Comparison of ENCODE assay signal across 1 cellular context in the genomic region with DNA sequence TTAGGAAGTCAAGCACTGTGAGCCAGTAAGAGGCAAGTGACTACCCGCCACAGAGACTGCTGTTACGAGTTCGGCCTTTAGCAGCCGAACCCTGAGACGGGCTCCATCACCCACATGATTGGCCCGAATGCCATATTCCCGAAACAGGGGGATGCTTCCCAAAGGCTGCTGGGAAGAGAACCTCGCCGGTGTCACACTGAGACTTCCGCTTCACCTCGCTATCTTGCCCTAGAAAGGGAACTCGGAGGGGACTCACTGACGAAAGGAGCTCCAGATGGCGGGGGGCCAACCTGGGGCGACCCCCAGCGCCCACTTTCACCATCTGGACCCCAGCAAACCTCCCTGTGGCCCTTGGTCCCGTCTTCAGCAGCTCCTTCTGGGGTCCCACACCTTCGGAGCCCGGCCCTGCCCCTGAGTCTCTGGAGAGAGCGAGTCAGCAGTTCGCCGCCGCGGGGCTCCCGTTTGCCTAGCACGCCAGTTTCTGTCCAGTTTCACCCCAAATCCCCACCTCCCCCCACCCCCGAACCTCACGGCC.
TF ChIP-seq lines count a peak whose summit lies in the region.

No MANE protein-coding gene starts in this region.

TF ChIP-seq in K562, 482 proteins besides CTCF, POLR2A, EP300 and RAD21:
- TF ChIP-seq, protein P1, sequence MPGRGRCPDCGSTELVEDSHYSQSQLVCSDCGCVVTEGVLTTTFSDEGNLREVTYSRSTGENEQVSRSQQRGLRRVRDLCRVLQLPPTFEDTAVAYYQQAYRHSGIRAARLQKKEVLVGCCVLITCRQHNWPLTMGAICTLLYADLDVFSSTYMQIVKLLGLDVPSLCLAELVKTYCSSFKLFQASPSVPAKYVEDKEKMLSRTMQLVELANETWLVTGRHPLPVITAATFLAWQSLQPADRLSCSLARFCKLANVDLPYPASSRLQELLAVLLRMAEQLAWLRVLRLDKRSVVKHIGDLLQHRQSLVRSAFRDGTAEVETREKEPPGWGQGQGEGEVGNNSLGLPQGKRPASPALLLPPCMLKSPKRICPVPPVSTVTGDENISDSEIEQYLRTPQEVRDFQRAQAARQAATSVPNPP (IDR thresholded peaks at IDR 0.05; ENCODE audit: borderline replicate concordance, insufficient read depth, insufficient read length): no peak
- TF ChIP-seq KLF1 (tag; IDR thresholded peaks at IDR 0.05) (no peak), GABPA (tag; conservative IDR thresholded peaks at IDR 0.05; ENCODE audit: low read depth) (no peak), MEIS2 (IDR thresholded peaks at IDR 0.05; ENCODE audit: partially characterized antibody) (no peak), SPI1 (IDR thresholded peaks at IDR 0.05; ENCODE audit: borderline replicate concordance, low read depth, low read length) (peak; percentile 60; the same call in 1 of the 2 replicates), CAMTA2 (CRISPR knock-in tag; conservative IDR thresholded peaks at IDR 0.05) (no peak), ESRRB (CRISPR knock-in tag; IDR thresholded peaks at IDR 0.05; ENCODE audit: borderline replicate concordance) (no peak), ZZZ3 (IDR thresholded peaks at IDR 0.05) (no peak), SRF (CRISPR knock-in tag; IDR thresholded peaks at IDR 0.05) (no peak), POLR2AphosphoS5 (IDR thresholded peaks at IDR 0.05; ENCODE audit: control insufficient read depth, insufficient read depth, low read depth, low read length) (no peak), HMGN3 (IDR thresholded peaks at IDR 0.05; ENCODE audit: borderline replicate concordance, extremely low read depth, insufficient read length, low read depth, low read length) (peak; percentile 6), EP400 (IDR thresholded peaks at IDR 0.05) (no peak), MCM2 (IDR thresholded peaks at IDR 0.05; ENCODE audit: low read depth) (no peak)
- TF ChIP-seq, protein P2, sequence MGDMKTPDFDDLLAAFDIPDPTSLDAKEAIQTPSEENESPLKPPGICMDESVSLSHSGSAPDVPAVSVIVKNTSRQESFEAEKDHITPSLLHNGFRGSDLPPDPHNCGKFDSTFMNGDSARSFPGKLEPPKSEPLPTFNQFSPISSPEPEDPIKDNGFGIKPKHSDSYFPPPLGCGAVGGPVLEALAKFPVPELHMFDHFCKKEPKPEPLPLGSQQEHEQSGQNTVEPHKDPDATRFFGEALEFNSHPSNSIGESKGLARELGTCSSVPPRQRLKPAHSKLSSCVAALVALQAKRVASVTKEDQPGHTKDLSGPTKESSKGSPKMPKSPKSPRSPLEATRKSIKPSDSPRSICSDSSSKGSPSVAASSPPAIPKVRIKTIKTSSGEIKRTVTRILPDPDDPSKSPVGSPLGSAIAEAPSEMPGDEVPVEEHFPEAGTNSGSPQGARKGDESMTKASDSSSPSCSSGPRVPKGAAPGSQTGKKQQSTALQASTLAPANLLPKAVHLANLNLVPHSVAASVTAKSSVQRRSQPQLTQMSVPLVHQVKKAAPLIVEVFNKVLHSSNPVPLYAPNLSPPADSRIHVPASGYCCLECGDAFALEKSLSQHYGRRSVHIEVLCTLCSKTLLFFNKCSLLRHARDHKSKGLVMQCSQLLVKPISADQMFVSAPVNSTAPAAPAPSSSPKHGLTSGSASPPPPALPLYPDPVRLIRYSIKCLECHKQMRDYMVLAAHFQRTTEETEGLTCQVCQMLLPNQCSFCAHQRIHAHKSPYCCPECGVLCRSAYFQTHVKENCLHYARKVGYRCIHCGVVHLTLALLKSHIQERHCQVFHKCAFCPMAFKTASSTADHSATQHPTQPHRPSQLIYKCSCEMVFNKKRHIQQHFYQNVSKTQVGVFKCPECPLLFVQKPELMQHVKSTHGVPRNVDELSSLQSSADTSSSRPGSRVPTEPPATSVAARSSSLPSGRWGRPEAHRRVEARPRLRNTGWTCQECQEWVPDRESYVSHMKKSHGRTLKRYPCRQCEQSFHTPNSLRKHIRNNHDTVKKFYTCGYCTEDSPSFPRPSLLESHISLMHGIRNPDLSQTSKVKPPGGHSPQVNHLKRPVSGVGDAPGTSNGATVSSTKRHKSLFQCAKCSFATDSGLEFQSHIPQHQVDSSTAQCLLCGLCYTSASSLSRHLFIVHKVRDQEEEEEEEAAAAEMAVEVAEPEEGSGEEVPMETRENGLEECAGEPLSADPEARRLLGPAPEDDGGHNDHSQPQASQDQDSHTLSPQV (IDR thresholded peaks at IDR 0.05): peak; percentile 57
- TF ChIP-seq, protein P3, sequence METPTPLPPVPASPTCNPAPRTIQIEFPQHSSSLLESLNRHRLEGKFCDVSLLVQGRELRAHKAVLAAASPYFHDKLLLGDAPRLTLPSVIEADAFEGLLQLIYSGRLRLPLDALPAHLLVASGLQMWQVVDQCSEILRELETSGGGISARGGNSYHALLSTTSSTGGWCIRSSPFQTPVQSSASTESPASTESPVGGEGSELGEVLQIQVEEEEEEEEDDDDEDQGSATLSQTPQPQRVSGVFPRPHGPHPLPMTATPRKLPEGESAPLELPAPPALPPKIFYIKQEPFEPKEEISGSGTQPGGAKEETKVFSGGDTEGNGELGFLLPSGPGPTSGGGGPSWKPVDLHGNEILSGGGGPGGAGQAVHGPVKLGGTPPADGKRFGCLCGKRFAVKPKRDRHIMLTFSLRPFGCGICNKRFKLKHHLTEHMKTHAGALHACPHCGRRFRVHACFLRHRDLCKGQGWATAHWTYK (CRISPR knock-in tag; IDR thresholded peaks at IDR 0.05): 0 out of 2 replicates have a peak, but pooled peaks have one; percentile 10
- TF ChIP-seq, protein P4, sequence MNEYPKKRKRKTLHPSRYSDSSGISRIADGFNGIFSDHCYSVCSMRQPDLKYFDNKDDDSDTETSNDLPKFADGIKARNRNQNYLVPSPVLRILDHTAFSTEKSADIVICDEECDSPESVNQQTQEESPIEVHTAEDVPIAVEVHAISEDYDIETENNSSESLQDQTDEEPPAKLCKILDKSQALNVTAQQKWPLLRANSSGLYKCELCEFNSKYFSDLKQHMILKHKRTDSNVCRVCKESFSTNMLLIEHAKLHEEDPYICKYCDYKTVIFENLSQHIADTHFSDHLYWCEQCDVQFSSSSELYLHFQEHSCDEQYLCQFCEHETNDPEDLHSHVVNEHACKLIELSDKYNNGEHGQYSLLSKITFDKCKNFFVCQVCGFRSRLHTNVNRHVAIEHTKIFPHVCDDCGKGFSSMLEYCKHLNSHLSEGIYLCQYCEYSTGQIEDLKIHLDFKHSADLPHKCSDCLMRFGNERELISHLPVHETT (CRISPR knock-in tag; conservative IDR thresholded peaks at IDR 0.05 in 1 of 2, IDR thresholded peaks at IDR 0.05 in 1 of 2): 0 out of 4 replicates have a peak, but pooled peaks of 1 of the 2 experiments have one; percentile 28
